22 cellular contexts compared by ENCODE assay signal in the genomic region with DNA sequence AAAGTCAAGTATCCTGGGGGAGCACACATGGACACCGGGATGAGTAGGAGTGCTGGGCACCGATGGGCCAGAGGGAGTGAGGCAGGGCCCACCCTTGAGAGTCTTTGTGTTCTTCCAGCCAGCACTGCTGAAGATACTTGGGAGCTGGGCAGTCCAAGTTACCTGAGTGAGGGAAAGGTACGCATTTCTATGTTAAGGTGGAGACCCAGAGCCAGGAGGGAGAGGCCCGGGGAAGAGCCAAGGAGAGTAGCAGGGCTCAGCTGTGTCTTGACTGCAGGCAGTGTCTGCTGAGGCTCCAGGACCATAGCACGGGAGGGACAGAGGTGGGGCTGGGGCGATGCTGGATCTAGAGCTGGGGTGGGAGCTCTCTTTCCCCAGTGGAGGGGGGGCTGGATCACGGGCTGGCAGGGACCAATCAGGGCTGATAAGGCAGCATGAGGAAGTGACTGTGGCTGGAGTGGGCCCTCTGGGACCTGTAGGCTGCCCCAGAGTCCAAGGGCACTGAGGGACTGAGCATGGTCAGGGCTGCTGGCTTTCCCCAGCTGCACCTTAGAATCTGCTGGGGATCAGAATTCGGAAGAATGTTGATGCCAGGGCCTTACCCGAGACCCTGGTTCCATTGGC.
DNase-seq lines count a peak whose midpoint lies in the region; TF ChIP-seq lines count a peak whose summit lies in the region.
"Had no signal": no experiment of that assay in that cellular context is flagged by ENCODE, and none has a peak within 500 bp of the region (broad histone marks: within the 10 kb centered on the region; RNA-seq: fewer than 3 reads in every experiment).

No MANE protein-coding gene starts in this region.

- peak; percentile 43 for DNase-seq in NB4 (ENCODE audit: low read depth)
- no peak for DNase-seq in chondrocyte (ENCODE audit: low spot score)
- peak; percentile 61 for DNase-seq in posterior vena cava (ENCODE audit: low spot score)
- no peak for DNase-seq in T1000 (lab: John Stamatoyannopoulos, UW)
- no peak for DNase-seq in Ammon's horn (ENCODE audit: low spot score)
- DNase-seq in middle frontal gyrus (ENCODE audit: extremely low spot score, low spot score) = no peak
- DNase-seq in breast epithelium (ENCODE audit: low spot score in 2 of 2) = no peak
- DNase-seq: DMS79; GM23248; Kasumi-1; MM.1S; NCI-H1105; NCI-H2081 treated with DMSO at 0.1 percent for 48 hours; NCI-H446 treated with DMSO at 0.1 percent for 48 hours; NCI-H748 treated with DMSO at 0.1 percent for 48 hours; NK-92 treated with Interleukin-12 subunit alpha and Interleukin-12 subunit beta, amount 100 ng/mL, for 24 hours; SHP77; SK-N-SH had no signal

- peaks cover 4% of the 10 kb centered on the region for H3K4me1 Mint-ChIP-seq in chondrocyte (ENCODE audit: low read depth)

- no peaks in the 10 kb centered on the region for H3K27me3 Mint-ChIP-seq in chondrocyte (ENCODE audit: low read depth)

- peak overlapping the region in 6 of 11 experiments; percentile 1 to 24 (median 10); a peak in 4 of 22 replicates for H3K4me2 ChIP-seq in BLaER1 treated with 17β-estradiol and CSF1 and Interleukin-3, amounts not matched to agents 10 nM and 100 nM
- H3K4me2 ChIP-seq: SK-N-SH had no signal

- peaks cover 0 to 26% (median 3%) of the 10 kb centered on the region in 10 experiments; a peak in 9 of 20 replicates for H3K4me1 ChIP-seq in BLaER1 treated with 17β-estradiol and CSF1 and Interleukin-3, amounts not matched to agents 10 nM and 100 nM
- H3K4me1 ChIP-seq in breast epithelium = no peaks in the 10 kb centered on the region

- no peak for TF ChIP-seq POLR2A in NB4 (IDR thresholded peaks at IDR 0.05; ENCODE audit: extremely low read depth, insufficient read length)
- no peak for TF ChIP-seq POLR2A in breast epithelium (IDR thresholded peaks at IDR 0.05)

- no peak overlapping the region for H3K9ac ChIP-seq in BLaER1 treated with 17β-estradiol and CSF1 and Interleukin-3, amounts not matched to agents 10 nM and 100 nM
- H3K9ac ChIP-seq: GM23248, SK-N-SH had no signal

- no peaks in the 10 kb centered on the region for H3K36me3 Mint-ChIP-seq in chondrocyte (ENCODE audit: low read depth)
- H3K36me3 Mint-ChIP-seq: IgD-negative memory B cell had no signal

- no peak for TF ChIP-seq CTCF in NB4 (IDR thresholded peaks at IDR 0.05; ENCODE audit: low read depth, low read length)
- TF ChIP-seq CTCF in chondrocyte (IDR thresholded peaks at IDR 0.05) = no peak
- TF ChIP-seq CTCF in breast epithelium (IDR thresholded peaks at IDR 0.05) = no peak

- H3K4me3 Mint-ChIP-seq in chondrocyte (ENCODE audit: unreplicated experiment) = no peak overlapping the region
- H3K4me3 Mint-ChIP-seq: IgD-negative memory B cell had no signal

- H3K27ac Mint-ChIP-seq in chondrocyte (ENCODE audit: unreplicated experiment) = peak overlapping the region; percentile 25

- intact Hi-C loops in posterior vena cava (cut with DNase I) (no loop called here), breast epithelium (cut with DNase I; ENCODE audit: low total_unique reads) (loop anchor here (5.0 kb wide), 1 partner anchor 318 kb away; no protein-coding TSS in a partner anchor)

- H3K9me3 ChIP-seq in BLaER1 treated with 17β-estradiol and CSF1 and Interleukin-3, amounts not matched to agents 10 nM and 100 nM (replicated peaks in 1 of 11) = peaks cover 0 to 39% (median 18%) of the 10 kb centered on the region in 11 experiments; a peak in 13 of 22 replicates
- no peaks in the 10 kb centered on the region for H3K9me3 ChIP-seq in breast epithelium
- H3K9me3 ChIP-seq: HAP-1, SK-N-SH had no signal

- no peaks in the 10 kb centered on the region for H3K9me3 Mint-ChIP-seq in chondrocyte (ENCODE audit: low read depth)
- H3K9me3 Mint-ChIP-seq: IgD-negative memory B cell had no signal

- H3K27me3 ChIP-seq in BLaER1 treated with 17β-estradiol and CSF1 and Interleukin-3, amounts not matched to agents 10 nM and 100 nM = no peaks in the 10 kb centered on the region
- no peaks in the 10 kb centered on the region for H3K27me3 ChIP-seq in breast epithelium

- H3K27ac ChIP-seq in BLaER1 treated with 17β-estradiol and CSF1 and Interleukin-3, amounts not matched to agents 10 nM and 100 nM = no peak overlapping the region
- no peak overlapping the region for H3K27ac ChIP-seq in breast epithelium
- H3K27ac ChIP-seq: C4-2B, GM23248 had no signal

- no peaks in the 10 kb centered on the region for H3K36me3 ChIP-seq in BLaER1 treated with 17β-estradiol and CSF1 and Interleukin-3, amounts not matched to agents 10 nM and 100 nM
- no peaks in the 10 kb centered on the region for H3K36me3 ChIP-seq in breast epithelium
- H3K36me3 ChIP-seq: HAP-1 had no signal

- H3K4me3 ChIP-seq in BLaER1 treated with 17β-estradiol and CSF1 and Interleukin-3, amounts not matched to agents 10 nM and 100 nM = no peak overlapping the region
- H3K4me3 ChIP-seq in NB4 (ENCODE audit: low read depth, low read length) (no peak overlapping the region), breast epithelium (no peak overlapping the region)
- H3K4me3 ChIP-seq: GM23248, HAP-1 had no signal

- H4K20me1 ChIP-seq in BLaER1 treated with 17β-estradiol and CSF1 and Interleukin-3, amounts not matched to agents 10 nM and 100 nM = no peaks in the 10 kb centered on the region

Comparison
In these comparisons a context has a peak if more than half of its experiments do, and no peak if none do; other contexts are left out.
1. DNase-seq: peak in NB4 (single experiment) and posterior vena cava (single experiment); none in chondrocyte (single experiment), T1000 (single experiment), Ammon's horn (single experiment), middle frontal gyrus (single experiment) and breast epithelium (0 of 2).